ENCODE assay signal across 11 cellular contexts in genomic region chr4:141329174-141329569, GRCh38.
DNase-seq lines count a peak whose midpoint lies in the region; ATAC-seq and TF ChIP-seq lines count a peak whose summit lies in the region.
"Had no signal": no experiment of that assay in that cellular context is flagged by ENCODE, and none has a peak within 500 bp of the region (broad histone marks: within the 10 kb centered on the region; RNA-seq: fewer than 3 reads in every experiment).

No MANE protein-coding gene starts in this region.

- H3K79me2 ChIP-seq in PC-3 (ENCODE audit: low read length), result no peaks in the 10 kb centered on the region

- no peaks in the 10 kb centered on the region for H3K9me3 Mint-ChIP-seq in activated T-helper 17 cell treated with anti-CD3 and anti-CD28 coated beads, Interleukin-2, amount 50 U/mL, for 72 hours
- H3K9me3 Mint-ChIP-seq: brain had no signal

- no peaks in the 10 kb centered on the region for H3F3A ChIP-seq in PC-3 (ENCODE audit: low read length, unreplicated experiment)

- H3K4me1 Mint-ChIP-seq in activated T-helper 17 cell treated with anti-CD3 and anti-CD28 coated beads, Interleukin-2, amount 50 U/mL, for 72 hours, result no peaks in the 10 kb centered on the region
- H3K4me1 Mint-ChIP-seq: brain had no signal

- no peak overlapping the region for H2AFZ ChIP-seq in PC-3 (ENCODE audit: low read length)

- no peaks in the 10 kb centered on the region for H3K9me3 ChIP-seq in PC-3 (ENCODE audit: low read length)
- H3K9me3 ChIP-seq in skeletal muscle satellite cell (replicated peaks; ENCODE audit: low read length), result no peaks in the 10 kb centered on the region
- H3K9me3 ChIP-seq: sigmoid colon had no signal

- H3K27ac ChIP-seq in PC-3 (ENCODE audit: low read length), result peak overlapping the region; percentile 89

- CTCF ChIA-PET in PC-3 (lab: Charles Lee), result interaction anchor here (0.8 kb wide), 1 partner anchor 17 kb away, joined by 4 read pairs; no protein-coding TSS in a partner anchor

- H3K27me3 ChIP-seq in PC-3 (ENCODE audit: low read length) (no peaks in the 10 kb centered on the region), skeletal muscle satellite cell (ENCODE audit: control insufficient read depth, insufficient read depth, low read length) (no peaks in the 10 kb centered on the region)
- H3K27me3 ChIP-seq: sigmoid colon had no signal

- H4K20me1 ChIP-seq in PC-3 (ENCODE audit: low read length), result no peaks in the 10 kb centered on the region

- H3K9ac ChIP-seq in PC-3 (ENCODE audit: low read length) (peak overlapping the region; percentile 48), skeletal muscle satellite cell (ENCODE audit: low read depth, low read length) (peak overlapping the region; percentile 47)

- H3K36me3 ChIP-seq in PC-3 (ENCODE audit: low read depth, low read length), result no peaks in the 10 kb centered on the region
- H3K36me3 ChIP-seq in skeletal muscle satellite cell (ENCODE audit: insufficient read depth, low read length), result no peaks in the 10 kb centered on the region
- H3K36me3 ChIP-seq: sigmoid colon had no signal

- no peak overlapping the region for H3K27ac Mint-ChIP-seq in activated T-helper 17 cell treated with anti-CD3 and anti-CD28 coated beads, Interleukin-2, amount 50 U/mL, for 72 hours
- H3K27ac Mint-ChIP-seq: brain had no signal

- H3K4me2 ChIP-seq in PC-3 (ENCODE audit: low read length) (peak overlapping the region; percentile 48), skeletal muscle satellite cell (ENCODE audit: low read length) (peak overlapping the region; percentile 45)

- peak; percentile 94 for ATAC-seq in PC-3
- ATAC-seq in GM21526 (IDR thresholded peaks at IDR 0.05; ENCODE audit: low FRiP score, unreplicated experiment), result no peak
- ATAC-seq in activated T-helper 17 cell treated with anti-CD3 and anti-CD28 coated beads, Interleukin-2, amount 50 U/mL, for 72 hours (replicated peaks), result no peak

- no peaks in the 10 kb centered on the region for H3K36me3 Mint-ChIP-seq in activated T-helper 17 cell treated with anti-CD3 and anti-CD28 coated beads, Interleukin-2, amount 50 U/mL, for 72 hours (ENCODE audit: low read depth)
- H3K36me3 Mint-ChIP-seq: brain had no signal

- POLR2A ChIA-PET in PC-3 (lab: Charles Lee; ENCODE audit: unreplicated experiment), result interaction anchor here (0.6 kb wide), 1 partner anchor 51 kb away, joined by 5 read pairs; no protein-coding TSS in a partner anchor

- H3K27me3 Mint-ChIP-seq in activated T-helper 17 cell treated with anti-CD3 and anti-CD28 coated beads, Interleukin-2, amount 50 U/mL, for 72 hours, result peaks cover 31% of the 10 kb centered on the region

- peak; percentile 54 for DNase-seq in HCEC 1CT
- DNase-seq in PC-3, result peak; percentile 95
- peak; percentile 57 for DNase-seq in fibroblast of pulmonary artery (ENCODE audit: low read depth)
- no peak for DNase-seq in SK-N-DZ (ENCODE audit: low spot score)
- DNase-seq in retina, result no peak
- DNase-seq: foreskin melanocyte, sigmoid colon had no signal

- no peak overlapping the region for H3K4me3 Mint-ChIP-seq in activated T-helper 17 cell treated with anti-CD3 and anti-CD28 coated beads, Interleukin-2, amount 50 U/mL, for 72 hours
- H3K4me3 Mint-ChIP-seq: brain had no signal

- H3K4me3 ChIP-seq in PC-3 (ENCODE audit: low read length), result peak overlapping the region; percentile 36; the same call in 1 of the 2 replicates
- no peak overlapping the region for H3K4me3 ChIP-seq in fibroblast of pulmonary artery (replicated peaks; ENCODE audit: low read depth, low read length)
- H3K4me3 ChIP-seq in skeletal muscle satellite cell (ENCODE audit: low read length), result no peak overlapping the region
- H3K4me3 ChIP-seq: sigmoid colon had no signal

- intact Hi-C loops in PC-3 (cut with micrococcal nuclease), result loop anchor here (1.0 to 2.0 kb wide), 2 partner anchors 22 to 214 kb away; no protein-coding TSS in a partner anchor

- H3K9me2 ChIP-seq in PC-3 (replicated peaks; ENCODE audit: low read length), result 0 out of 2 replicates have a peak, but pooled peaks cover 3% of the 10 kb centered on the region

- TF ChIP-seq CTCF in PC-3 (conservative IDR thresholded peaks at IDR 0.05; ENCODE audit: low read depth, low read length) (no peak), fibroblast of pulmonary artery (IDR thresholded peaks at IDR 0.05; ENCODE audit: low read length, missing control alignments) (no peak)

- peaks cover 38% of the 10 kb centered on the region for H3K4me1 ChIP-seq in PC-3 (ENCODE audit: insufficient read depth, low read length)
- peaks cover 31% of the 10 kb centered on the region for H3K4me1 ChIP-seq in skeletal muscle satellite cell (ENCODE audit: control insufficient read depth, insufficient read depth, low read length)

- BruUV-seq in PC-3 (replicated peaks; lab: Mats Ljungman, UMichigan), result no TSS peak

Comparison
In these comparisons a context has a peak if more than half of its experiments do, and no peak if none do; other contexts are left out.
1. DNase-seq: peak in HCEC 1CT (single experiment), PC-3 (single experiment) and fibroblast of pulmonary artery (single experiment); none in SK-N-DZ (single experiment) and retina (single experiment).